Comparison of ENCODE assay signal across 13 cellular contexts in the genomic region with DNA sequence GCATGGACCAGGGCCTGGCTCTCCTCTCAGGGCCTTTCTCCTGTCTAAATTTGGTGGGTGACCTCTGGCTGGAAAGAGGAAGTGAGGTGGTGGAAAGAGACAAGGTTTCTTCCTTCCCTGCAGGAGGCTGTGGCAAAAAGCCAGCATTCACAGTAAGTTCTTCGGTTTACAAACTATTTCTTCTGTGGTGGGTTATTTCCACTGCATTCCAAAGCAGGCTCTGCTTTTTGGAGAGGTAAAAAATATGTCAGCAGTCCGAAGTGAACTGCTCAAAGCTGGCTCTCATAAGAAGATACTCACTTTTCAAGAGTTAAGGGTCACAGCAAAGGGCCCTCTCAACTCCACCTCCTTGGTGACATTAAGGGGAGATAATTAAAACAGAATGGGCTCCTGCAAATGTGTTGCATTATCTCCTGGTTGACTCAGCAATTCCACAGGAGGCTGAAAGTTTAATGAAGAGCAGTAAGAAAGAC. TPM values are rescaled to one million over a fixed set of nuclear protein-coding genes. Genes with fewer than 3 reads are reported as not detected.
DNase-seq lines count a peak whose midpoint lies in the region; ATAC-seq, FAIRE-seq and TF ChIP-seq lines count a peak whose summit lies in the region.
"Had no signal": no experiment of that assay in that cellular context is flagged by ENCODE, and none has a peak within 500 bp of the region (broad histone marks: within the 10 kb centered on the region; RNA-seq: fewer than 3 reads in every experiment).

No MANE protein-coding gene starts in this region.

- H3K9ac ChIP-seq in K562 (ENCODE audit: insufficient read depth in 1 of 2, low read depth in 2 of 2, low read length in 2 of 2), result peak overlapping the region in 1 of 2 experiments; percentile 49; a peak in 2 of 4 replicates

- H3K27ac ChIP-seq in K562 (ENCODE audit: extremely low read depth, low read depth, low read length) (peak overlapping the region; percentile 85), substantia nigra (ENCODE audit: low read depth, low read length, poor library complexity, severe bottlenecking) (no peak overlapping the region)

- BruUV-seq in K562 (replicated peaks; lab: Mats Ljungman, UMichigan), result no TSS peak

- in situ Hi-C loops in KBM-7 (cut with MboI; ENCODE audit: low pct_unique_long_range_greater_than_20kb, low sequenced_read_pairs) (no loop called here), K562 (cut with MboI) (no loop called here)

- H3K4me3 ChIP-seq in K562, result peak overlapping the region; percentile 2; the same call in 1 of the 2 replicates

- intact Hi-C loops in K562 (cut with micrococcal nuclease), result no loop called here

- H3K9me1 ChIP-seq in K562 (ENCODE audit: control insufficient read depth, insufficient read depth, low read length), result no peaks in the 10 kb centered on the region

- H2AFZ ChIP-seq in K562 (ENCODE audit: low read depth, low read length), result peak overlapping the region; percentile 90

- peak; percentile 61; the same call in 1 of the 2 replicates for TF ChIP-seq EP300 in K562 (IDR thresholded peaks at IDR 0.05; ENCODE audit: low read length)

- CTCF ChIA-PET in K562 (lab: Yijun Ruan, JAX; ENCODE audit: low intra/inter-chr PET ratio), result no interaction called here

- no peak for TF ChIP-seq RAD21 in K562 (CRISPR knock-in tag; conservative IDR thresholded peaks at IDR 0.05 in 1 of 2, IDR thresholded peaks at IDR 0.05 in 1 of 2)

- no peaks in the 10 kb centered on the region for H4K20me1 ChIP-seq in K562 (replicated peaks; ENCODE audit: control insufficient read depth, insufficient read depth, low read length)

- TF ChIP-seq CTCF in K562 (IDR thresholded peaks at IDR 0.05 in 2 of 3, conservative IDR thresholded peaks at IDR 0.05 in 1 of 3; ENCODE audit: insufficient read depth in 2 of 3, low read depth in 1 of 3, low read length in 3 of 3), result no peak

- ATAC-seq in K562 (peak; percentile 89), left lobe of liver (no peak), HG03196 (IDR thresholded peaks at IDR 0.05; ENCODE audit: unreplicated experiment) (no peak)

- no peaks in the 10 kb centered on the region for H3K9me3 ChIP-seq in K562 (replicated peaks; ENCODE audit: control insufficient read depth, insufficient read depth, low read depth, low read length)

- H3K79me2 ChIP-seq in K562 (ENCODE audit: control insufficient read depth, insufficient read depth, low read length), result no peaks in the 10 kb centered on the region

- WGBS in K562 (ENCODE audit: insufficient coverage, low coverage, missing lambda C conversion rate), result 0% methylated on average over 2 of the region's 2 CpGs

- FAIRE-seq in K562 (lab: Jason Lieb, UNC), result peak; percentile 77
- FAIRE-seq: bronchial epithelial cell, urothelium cell line had no signal

- peak overlapping the region; percentile 64 for H3K4me2 ChIP-seq in K562 (ENCODE audit: insufficient read depth, low read length)

- peak; percentile 24 for DNase-seq in COLO829 (ENCODE audit: low spot score)
- peak; percentile 73 for DNase-seq in KBM-7
- DNase-seq in K562 (ENCODE audit: extremely low read depth in 1 of 4, low spot score in 3 of 4), result peak; percentile 14 to 89 (median 51)
- peak; percentile 52 for DNase-seq in myocyte (ENCODE audit: low read depth)
- no peak for DNase-seq in left lobe of liver (ENCODE audit: low spot score)
- DNase-seq in DMS153 treated with DMSO at 0.1 percent for 48 hours (lab: John Stamatoyannopoulos, UW; ENCODE audit: unreplicated experiment), result no peak
- DNase-seq in substantia nigra (lab: John Stamatoyannopoulos, UW), result no peak
- DNase-seq: activated CD4-positive, alpha-beta T cell treated with anti-CD3 and anti-CD28 coated beads for 4 hours; DND-41; NCI-H748 treated with DMSO at 0.1 percent for 48 hours had no signal

- H3K4me1 ChIP-seq in K562 (replicated peaks in 1 of 2; ENCODE audit: control insufficient read depth in 2 of 2, insufficient read depth in 2 of 2, low read length in 2 of 2), result peaks cover 0 to 47% of the 10 kb centered on the region in 2 experiments; a peak in 4 of 5 replicates

- no peak; the same call in 1 of the 2 replicates for TF ChIP-seq POLR2A in K562 (conservative IDR thresholded peaks at IDR 0.05)

- POLR2A ChIA-PET in K562 (lab: Yijun Ruan, JAX), result no interaction called here

- H3K27me3 ChIP-seq in K562 (ENCODE audit: control insufficient read depth in 2 of 2, insufficient read depth in 2 of 2, low read length in 2 of 2), result no peaks in the 10 kb centered on the region

- no peaks in the 10 kb centered on the region; the same call in 2 of the 3 replicates for H3K36me3 ChIP-seq in K562 (ENCODE audit: control insufficient read depth, insufficient read depth, low read length)

TF ChIP-seq in K562, 482 proteins besides CTCF, POLR2A, EP300 and RAD21 (continues in another document):
- TF ChIP-seq ZZZ3 (IDR thresholded peaks at IDR 0.05) (no peak), RBM15 (IDR thresholded peaks at IDR 0.05; ENCODE audit: insufficient read depth, low read length) (no peak), HDAC2 (IDR thresholded peaks at IDR 0.05) (peak; percentile 82; the same call in 1 of the 2 replicates), HDGF (IDR thresholded peaks at IDR 0.05) (0 out of 2 replicates have a peak, but pooled peaks have one; percentile 29), JUN (IDR thresholded peaks at IDR 0.05; ENCODE audit: borderline replicate concordance, low read depth, low read length) (0 out of 2 replicates have a peak, but pooled peaks have one; percentile 30), JUN (CRISPR knock-in tag; IDR thresholded peaks at IDR 0.05; ENCODE audit: borderline replicate concordance) (no peak)
- TF ChIP-seq, protein P1, sequence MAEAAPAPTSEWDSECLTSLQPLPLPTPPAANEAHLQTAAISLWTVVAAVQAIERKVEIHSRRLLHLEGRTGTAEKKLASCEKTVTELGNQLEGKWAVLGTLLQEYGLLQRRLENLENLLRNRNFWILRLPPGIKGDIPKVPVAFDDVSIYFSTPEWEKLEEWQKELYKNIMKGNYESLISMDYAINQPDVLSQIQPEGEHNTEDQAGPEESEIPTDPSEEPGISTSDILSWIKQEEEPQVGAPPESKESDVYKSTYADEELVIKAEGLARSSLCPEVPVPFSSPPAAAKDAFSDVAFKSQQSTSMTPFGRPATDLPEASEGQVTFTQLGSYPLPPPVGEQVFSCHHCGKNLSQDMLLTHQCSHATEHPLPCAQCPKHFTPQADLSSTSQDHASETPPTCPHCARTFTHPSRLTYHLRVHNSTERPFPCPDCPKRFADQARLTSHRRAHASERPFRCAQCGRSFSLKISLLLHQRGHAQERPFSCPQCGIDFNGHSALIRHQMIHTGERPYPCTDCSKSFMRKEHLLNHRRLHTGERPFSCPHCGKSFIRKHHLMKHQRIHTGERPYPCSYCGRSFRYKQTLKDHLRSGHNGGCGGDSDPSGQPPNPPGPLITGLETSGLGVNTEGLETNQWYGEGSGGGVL (CRISPR knock-in tag; IDR thresholded peaks at IDR 0.05), result no peak

RNA-seq across cellular contexts. Expression of a gene that starts 48.9 kb away (rescaled TPM):
- 15.1 and 44.2 TPM in 2 replicates for total RNA-seq in K562 (2011; cell fraction: chromatin; rRNA removed; ENCODE audit: low replicate concordance)
- 8.5 and 10.4 TPM in 2 replicates for total RNA-seq in K562 (2011; cell fraction: nucleolus; rRNA removed)
- 18.7 and 19.4 TPM in 2 replicates for total RNA-seq in K562 (2011; cell fraction: nucleoplasm; rRNA removed)
- total RNA-seq in K562 (2014; rRNA removed) (8.1 and 9.7 TPM in 2 replicates), K562 (2014; rRNA removed; fragmentation: Illumina TruSeq; extraction: Trizol) (15.2 and 16.4 TPM in 2 replicates), K562 (2015; rRNA removed; fragmentation: Illumina TruSeq; extraction: Trizol) (11.2 and 13.5 TPM in 2 replicates), K562 (2021) (10.4 and 10.8 TPM in 2 replicates), myocyte (7.7 and 9.9 TPM in 2 replicates), left lobe of liver (6.7 TPM)
- polyA plus RNA-seq in K562 (2011; rRNA removed) (14.3 and 16.1 TPM in 2 replicates), K562 (2014; fragmentation: Illumina TruSeq; extraction: Trizol) (11.8 and 15.3 TPM in 2 replicates), K562 (2014; fragmentation: Nextera tagmentation; extraction: Ambion mirVana) (1 to 10 TPM; 4.5 to 7.8 TPM), K562 (2014; rRNA removed) (8.0 and 11.2 TPM in 2 replicates)
- 6.5 and 10.5 TPM in 2 replicates for polyA plus RNA-seq in K562 (2011; cell fraction: cytosol; rRNA removed)
- polyA plus RNA-seq in K562 (2011; cell fraction: nucleus; rRNA removed), result 6.8 and 7.4 TPM in 2 replicates
- polyA plus RNA-seq in K562 (2012), result 10.1 and 18.5 TPM in 2 replicates
- 30.7 and 37.5 TPM in 2 replicates for polyA minus RNA-seq in K562 (2011; rRNA and poly(A)+ RNA removed)
- polyA minus RNA-seq in K562 (2011; cell fraction: cytosol; rRNA and poly(A)+ RNA removed), result 8.6 and 10.8 TPM in 2 replicates
- 15.1 and 21.1 TPM in 2 replicates for polyA minus RNA-seq in K562 (2011; cell fraction: nucleus; rRNA and poly(A)+ RNA removed)
- polyA plus RNA-seq in myocyte (2012), result 5.9 TPM

RNA-seq across cellular contexts. Expression of a gene that starts 50.2 kb away (rescaled TPM):
- 4.4 and 11.7 TPM in 2 replicates for total RNA-seq in K562 (2011; cell fraction: chromatin; rRNA removed; ENCODE audit: low replicate concordance)
- 3.8 TPM in 2 replicates for total RNA-seq in K562 (2011; cell fraction: nucleolus; rRNA removed)
- total RNA-seq in K562 (2011; cell fraction: nucleoplasm; rRNA removed), result 6.3 and 6.6 TPM in 2 replicates
- total RNA-seq in K562 (2014; rRNA removed), result 3.0 and 3.4 TPM in 2 replicates
- 4.6 and 5.9 TPM in 2 replicates for total RNA-seq in K562 (2014; rRNA removed; fragmentation: Illumina TruSeq; extraction: Trizol)
- total RNA-seq in K562 (2015; rRNA removed; fragmentation: Illumina TruSeq; extraction: Trizol), result 3.4 and 3.8 TPM in 2 replicates
- total RNA-seq in K562 (2021), result 3.4 and 3.5 TPM in 2 replicates
- polyA plus RNA-seq in K562 (2011; rRNA removed), result 1.6 and 1.9 TPM in 2 replicates
- polyA plus RNA-seq in K562 (2011; cell fraction: cytosol; rRNA removed), result 0.30 and 1.2 TPM in 2 replicates
- polyA plus RNA-seq in K562 (2011; cell fraction: nucleus; rRNA removed), result 0.77 and 1.1 TPM in 2 replicates
- 2.8 and 2.9 TPM in 2 replicates for polyA plus RNA-seq in K562 (2012)
- polyA plus RNA-seq in K562 (2014; fragmentation: Illumina TruSeq; extraction: Trizol), result 2.3 and 2.5 TPM in 2 replicates
- polyA plus RNA-seq in K562 (2014; fragmentation: Nextera tagmentation; extraction: Ambion mirVana), result 1 to 10 TPM; 1.2 to 1.3 TPM
- polyA plus RNA-seq in K562 (2014; rRNA removed), result 1.7 and 3.6 TPM in 2 replicates
- 3.7 and 4.5 TPM in 2 replicates for polyA minus RNA-seq in K562 (2011; rRNA and poly(A)+ RNA removed)
- 0.27 and 0.86 TPM in 2 replicates for polyA minus RNA-seq in K562 (2011; cell fraction: cytosol; rRNA and poly(A)+ RNA removed)
- 2.3 and 4.7 TPM in 2 replicates for polyA minus RNA-seq in K562 (2011; cell fraction: nucleus; rRNA and poly(A)+ RNA removed)
- 2.6 and 4.0 TPM in 2 replicates for total RNA-seq in myocyte
- polyA plus RNA-seq in myocyte (2012), result 1.3 TPM
- total RNA-seq in left lobe of liver, result 2.7 TPM

Comparison
In these comparisons a context has a peak if more than half of its experiments do, and no peak if none do; other contexts are left out.
1. DNase-seq: peak in COLO829 (single experiment), KBM-7 (single experiment), K562 (4 of 4) and myocyte (single experiment); none in left lobe of liver (single experiment), DMS153 treated with DMSO at 0.1 percent for 48 hours (single experiment) and substantia nigra (0 of 49).